In genomic region chr3:184336484-184337230, GRCh38 we compare ENCODE assay signal across 8 cellular contexts. TPM values are rescaled to one million over a fixed set of nuclear protein-coding genes. Genes with fewer than 3 reads are reported as not detected.
DNase-seq lines count a peak whose midpoint lies in the region; ATAC-seq, FAIRE-seq and TF ChIP-seq lines count a peak whose summit lies in the region.

No MANE protein-coding gene starts in this region.

- no peak for FAIRE-seq in frontal cortex (lab: Jason Lieb, UNC)

- CTCF ChIA-PET in activated naive CD4-positive, alpha-beta T cell treated with anti-CD3 and anti-CD28 coated beads, Interleukin-2, amount 10 ng/mL, durations not matched to agents 7 days and 5 days (lab: Charles Lee) = interaction anchor here (1.6 kb wide), 1 partner anchor 17 kb away, joined by 7 read pairs; no protein-coding TSS in a partner anchor

- peaks cover 10% of the 10 kb centered on the region for H3K27me3 Mint-ChIP-seq in activated naive CD4-positive, alpha-beta T cell treated with anti-CD3 and anti-CD28 coated beads, Interleukin-2, amount 10 ng/mL, durations not matched to agents 7 days and 5 days

- peak overlapping the region; percentile 73 for H3K4me3 ChIP-seq in MM.1S (ENCODE audit: low read length)
- H3K4me3 ChIP-seq in neuron (ENCODE audit: low read length) = peak overlapping the region; percentile 63

- H3K9me2 ChIP-seq in MM.1S (replicated peaks; ENCODE audit: insufficient read depth, low read length) = no peaks in the 10 kb centered on the region

- H3K4me1 ChIP-seq in MM.1S (ENCODE audit: low read length) (0 out of 2 replicates have a peak, but pooled peaks cover 4% of the 10 kb centered on the region), neuron (ENCODE audit: insufficient read depth, low read length) (peaks cover 33% of the 10 kb centered on the region)

- H3K79me2 ChIP-seq in MM.1S (ENCODE audit: low read length) = peaks cover 18% of the 10 kb centered on the region

- H3F3A ChIP-seq in MM.1S (ENCODE audit: insufficient read depth, low read length) = peaks cover 37% of the 10 kb centered on the region

- H3K9me3 ChIP-seq in MM.1S (replicated peaks; ENCODE audit: insufficient read depth, low read length) (no peaks in the 10 kb centered on the region), neuron (ENCODE audit: low read length) (no peaks in the 10 kb centered on the region)

- TF ChIP-seq CTCF in MM.1S (IDR thresholded peaks at IDR 0.05; ENCODE audit: low read length) = no peak

- H3K27ac ChIP-seq in MM.1S (ENCODE audit: low read length) = no peak overlapping the region

- H3K9me3 Mint-ChIP-seq in activated naive CD4-positive, alpha-beta T cell treated with anti-CD3 and anti-CD28 coated beads, Interleukin-2, amount 10 ng/mL, durations not matched to agents 7 days and 5 days = no peaks in the 10 kb centered on the region

- H4K20me1 ChIP-seq in MM.1S (ENCODE audit: insufficient read depth, low read length) = peaks cover 31% of the 10 kb centered on the region

- peaks cover 47% of the 10 kb centered on the region for H3K4me1 Mint-ChIP-seq in activated naive CD4-positive, alpha-beta T cell treated with anti-CD3 and anti-CD28 coated beads, Interleukin-2, amount 10 ng/mL, durations not matched to agents 7 days and 5 days

- peak overlapping the region; percentile 59; the same call in 1 of the 2 replicates for H3K9ac ChIP-seq in MM.1S (ENCODE audit: low read length)

- H3K36me3 ChIP-seq in MM.1S (replicated peaks; ENCODE audit: insufficient read depth, low read length) (peaks cover 12% of the 10 kb centered on the region), neuron (ENCODE audit: insufficient read depth, low read length) (peaks cover 34% of the 10 kb centered on the region)

- peaks cover 26% of the 10 kb centered on the region for H3K36me3 Mint-ChIP-seq in activated naive CD4-positive, alpha-beta T cell treated with anti-CD3 and anti-CD28 coated beads, Interleukin-2, amount 10 ng/mL, durations not matched to agents 7 days and 5 days

- H2AFZ ChIP-seq in MM.1S (ENCODE audit: low read length) (0 out of 2 replicates have a peak overlapping the region, but pooled peaks have one; percentile 29), neuron (ENCODE audit: low read depth, low read length) (no peak overlapping the region)

- H3K27ac Mint-ChIP-seq in activated naive CD4-positive, alpha-beta T cell treated with anti-CD3 and anti-CD28 coated beads, Interleukin-2, amount 10 ng/mL, durations not matched to agents 7 days and 5 days = peak overlapping the region; percentile 81

- H3K27me3 ChIP-seq in MM.1S (replicated peaks; ENCODE audit: insufficient read depth, low read length) = no peaks in the 10 kb centered on the region
- H3K27me3 ChIP-seq in neuron (ENCODE audit: insufficient read depth, low read length) = no peaks in the 10 kb centered on the region

- peak overlapping the region; percentile 83 for H3K4me3 Mint-ChIP-seq in activated naive CD4-positive, alpha-beta T cell treated with anti-CD3 and anti-CD28 coated beads, Interleukin-2, amount 10 ng/mL, durations not matched to agents 7 days and 5 days

- H3K4me2 ChIP-seq in MM.1S (ENCODE audit: low read depth, low read length) = peak overlapping the region; percentile 69

- peak; percentile 20 for DNase-seq in activated naive CD4-positive, alpha-beta T cell treated with Interleukin-2 at 50 U/mL for 16 hours
- no peak for DNase-seq in activated naive CD4-positive, alpha-beta T cell (lab: John Stamatoyannopoulos, UW)
- DNase-seq in MM.1S (no peak), frontal cortex (ENCODE audit: low spot score in 2 of 2) (peak; percentile 61 to 79), LoVo (ENCODE audit: low spot score) (no peak)
- no peak for DNase-seq in activated naive CD4-positive, alpha-beta T cell treated with anti-CD3 and anti-CD28 coated beads, Interleukin-2, amount 10 ng/mL, durations not matched to agents 7 days and 5 days

- ATAC-seq in HG02981 (IDR thresholded peaks at IDR 0.05; ENCODE audit: unreplicated experiment) = no peak

RNA-seq across cellular contexts. Expression of gene FAM131A, which starts 0.7 kb away (rescaled TPM):
- total RNA-seq in frontal cortex = 60.7 TPM

RNA-seq across cellular contexts. Expression of gene EIF4G1, which starts 22.3 kb away (rescaled TPM):
- total RNA-seq in frontal cortex = 88.0 TPM

RNA-seq across cellular contexts. Expression of gene CLCN2, which starts 24.7 kb away (rescaled TPM):
- 7.3 TPM for total RNA-seq in frontal cortex

RNA-seq across cellular contexts. Expression of gene POLR2H, which starts 24.9 kb away (rescaled TPM):
- total RNA-seq in frontal cortex = 33.8 TPM

RNA-seq across cellular contexts. Expression of gene PSMD2, which starts 37.6 kb away (rescaled TPM):
- 263 TPM for total RNA-seq in frontal cortex

Comparison
In these comparisons a context has a peak if more than half of its experiments do, and no peak if none do; other contexts are left out.
1. DNase-seq: peak in activated naive CD4-positive, alpha-beta T cell treated with Interleukin-2 at 50 U/mL for 16 hours (single experiment) and frontal cortex (2 of 2); none in activated naive CD4-positive, alpha-beta T cell (0 of 4), MM.1S (single experiment), activated naive CD4-positive, alpha-beta T cell treated with anti-CD3 and anti-CD28 coated beads, Interleukin-2, amount 10 ng/mL, durations not matched to agents 7 days and 5 days (single experiment) and LoVo (single experiment).